Comparison of ENCODE assay signal across 29 cellular contexts in the genomic region with DNA sequence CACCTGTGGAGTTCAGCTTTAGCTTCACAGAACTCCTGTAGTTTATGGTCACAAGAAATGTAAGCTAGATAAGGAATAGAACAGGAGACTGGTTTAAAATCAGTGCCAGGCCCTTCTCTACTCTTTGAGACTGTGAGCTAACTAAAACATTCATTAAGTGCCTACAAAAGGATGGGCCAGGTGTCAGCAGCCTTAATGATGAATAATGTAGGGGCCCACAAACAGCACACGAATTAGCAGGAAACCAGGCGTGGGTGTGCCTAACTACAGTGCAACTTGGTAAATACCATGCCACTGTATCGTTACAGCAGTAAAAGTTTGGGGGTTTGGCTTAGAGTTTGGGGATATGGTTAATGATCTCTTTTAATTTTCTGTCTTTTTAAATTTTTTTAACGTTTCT. TPM values are rescaled to one million over a fixed set of nuclear protein-coding genes. Genes with fewer than 3 reads are reported as not detected.
DNase-seq lines count a peak whose midpoint lies in the region; ATAC-seq and TF ChIP-seq lines count a peak whose summit lies in the region.
"Had no signal": no experiment of that assay in that cellular context is flagged by ENCODE, and none has a peak within 500 bp of the region (broad histone marks: within the 10 kb centered on the region; RNA-seq: fewer than 3 reads in every experiment).

No MANE protein-coding gene starts in this region.

- no peaks in the 10 kb centered on the region for H3K36me3 ChIP-seq in Panc1 (ENCODE audit: control insufficient read depth, insufficient read depth, low read length)
- no peaks in the 10 kb centered on the region for H3K36me3 ChIP-seq in right atrium auricular region
- H3K36me3 ChIP-seq: gastroesophageal sphincter, SJSA1 had no signal

- CTCF ChIA-PET in Panc1 (lab: Charles Lee): interaction anchor here (0.6 to 1.1 kb wide), 2 partner anchors 30 to 40 kb away, joined by 3 to 4 read pairs; no protein-coding TSS in a partner anchor

- DNase-seq in NCI-H1417 (lab: John Stamatoyannopoulos, UW) (peak in 2 of 3 experiments; percentile 5 to 9), NCI-H1417 treated with DMSO at 0.1 percent for 48 hours (lab: John Stamatoyannopoulos, UW) (no peak), Panc1 (ENCODE audit: low read depth, low spot score) (no peak), right atrium auricular region (ENCODE audit: low spot score) (no peak), omental fat pad (ENCODE audit: low spot score) (no peak), SW 1271 (lab: John Stamatoyannopoulos, UW) (no peak), lower leg skin (ENCODE audit: low spot score in 2 of 2) (no peak), endothelial cell (ENCODE audit: low spot score) (no peak)
- DNase-seq: 8988T; activated CD4-positive, alpha-beta memory T cell treated with anti-CD3 and anti-CD28 coated beads, Interleukin-2, amount 10 ng/mL, durations not matched to agents 7 days and 5 days; activated CD8-positive, alpha-beta memory T cell treated with anti-CD3 and anti-CD28 coated beads, Interleukin-2, amount 50 U/mL, for 48 hours; activated naive CD4-positive, alpha-beta T cell treated with anti-CD3 and anti-CD28 coated beads, Interleukin-2, amount 50 U/mL, for 16 hours; cortex of kidney; EL; GM23248; Kasumi-1; MV-4-11; NCI-H187; NCI-H524; stimulated activated CD4-positive, alpha-beta T cell treated with anti-CD3 and anti-CD28 coated beads, Interleukin-12 subunit alpha, Interleukin-12 subunit beta, amount 100 ng/mL, for 4 hours; stimulated activated CD4-positive, alpha-beta T cell treated with anti-CD3 and anti-CD28 coated beads, Interleukin-4, amount 100 ng/mL, for 24 hours; substantia nigra had no signal

- peak overlapping the region; percentile 79 for H3K27ac ChIP-seq in Panc1 (ENCODE audit: low read length)
- peak overlapping the region; percentile 49 to 56 for H3K27ac ChIP-seq in right atrium auricular region
- H3K27ac ChIP-seq: GM23248, SJSA1 had no signal

- in situ Hi-C loops in Panc1 (cut with HindIII; ENCODE audit: low pct_unique_long_range_greater_than_20kb, low sequenced_read_pairs): no loop called here

- TF ChIP-seq CTCF in Panc1 (IDR thresholded peaks at IDR 0.05): no peak
- TF ChIP-seq CTCF in right atrium auricular region (IDR thresholded peaks at IDR 0.05): no peak
- no peak for TF ChIP-seq CTCF in omental fat pad (IDR thresholded peaks at IDR 0.05)
- TF ChIP-seq CTCF in lower leg skin (IDR thresholded peaks at IDR 0.05): no peak
- no peak for TF ChIP-seq CTCF in endothelial cell (IDR thresholded peaks at IDR 0.05; ENCODE audit: unreplicated experiment)

- no peaks in the 10 kb centered on the region for H3K27me3 Mint-ChIP-seq in endothelial cell (ENCODE audit: unreplicated experiment)
- H3K27me3 Mint-ChIP-seq: activated T-helper 17 cell treated with anti-CD3 and anti-CD28 coated beads, Interleukin-2, amount 50 U/mL, for 72 hours had no signal

- H3K27ac Mint-ChIP-seq in endothelial cell (ENCODE audit: unreplicated experiment): no peak overlapping the region
- H3K27ac Mint-ChIP-seq: activated CD4-positive, alpha-beta memory T cell treated with anti-CD3 and anti-CD28 coated beads, Interleukin-2, amount 10 ng/mL, durations not matched to agents 7 days and 5 days; activated T-helper 17 cell treated with anti-CD3 and anti-CD28 coated beads, Interleukin-2, amount 50 U/mL, for 72 hours; stimulated activated effector memory CD8-positive, alpha-beta T cell treated with anti-CD3 and anti-CD28 coated beads, Interleukin-12 subunit alpha, Interleukin-12 subunit beta, amount 100 ng/mL, for 72 hours had no signal

- BruUV-seq in Panc1 (replicated peaks; lab: Mats Ljungman, UMichigan): no TSS peak

- H3K9me3 Mint-ChIP-seq in endothelial cell (ENCODE audit: unreplicated experiment): no peaks in the 10 kb centered on the region
- H3K9me3 Mint-ChIP-seq: activated CD4-positive, alpha-beta memory T cell treated with anti-CD3 and anti-CD28 coated beads, Interleukin-2, amount 10 ng/mL, durations not matched to agents 7 days and 5 days; activated T-helper 17 cell treated with anti-CD3 and anti-CD28 coated beads, Interleukin-2, amount 50 U/mL, for 72 hours; stimulated activated effector memory CD8-positive, alpha-beta T cell treated with anti-CD3 and anti-CD28 coated beads, Interleukin-12 subunit alpha, Interleukin-12 subunit beta, amount 100 ng/mL, for 72 hours had no signal

- H3K27me3 ChIP-seq in Panc1 (ENCODE audit: control insufficient read depth, insufficient read depth, low read length): no peaks in the 10 kb centered on the region
- H3K27me3 ChIP-seq in right atrium auricular region: no peaks in the 10 kb centered on the region
- H3K27me3 ChIP-seq: gastroesophageal sphincter, SJSA1 had no signal

- 69 to 75% methylated on average over 4 of the region's 4 CpGs for WGBS in lower leg skin, 2 donors

- H3K9me3 ChIP-seq in Panc1 (ENCODE audit: control insufficient read depth, insufficient read depth, low read depth, low read length): no peaks in the 10 kb centered on the region
- H3K9me3 ChIP-seq in right atrium auricular region: no peaks in the 10 kb centered on the region
- H3K9me3 ChIP-seq: SJSA1 had no signal

- no peaks in the 10 kb centered on the region for H3K36me3 Mint-ChIP-seq in endothelial cell (ENCODE audit: low read depth, unreplicated experiment)
- H3K36me3 Mint-ChIP-seq: stimulated activated effector memory CD8-positive, alpha-beta T cell treated with anti-CD3 and anti-CD28 coated beads, Interleukin-12 subunit alpha, Interleukin-12 subunit beta, amount 100 ng/mL, for 72 hours had no signal

- intact Hi-C loops in Panc1 (cut with micrococcal nuclease; ENCODE audit: unreplicated experiment) (no loop called here), lower leg skin (cut with DNase I; ENCODE audit: low total_unique reads) (no loop called here)

- POLR2A ChIA-PET in Panc1 (lab: Charles Lee): interaction anchor here (0.6 kb wide), 1 partner anchor 1356 kb away, joined by 3 read pairs; no protein-coding TSS in a partner anchor

- no peak for TF ChIP-seq POLR2A in lower leg skin (IDR thresholded peaks at IDR 0.05)

- peaks cover 22% of the 10 kb centered on the region for H3K4me1 Mint-ChIP-seq in endothelial cell (ENCODE audit: unreplicated experiment)
- H3K4me1 Mint-ChIP-seq: activated CD4-positive, alpha-beta memory T cell treated with anti-CD3 and anti-CD28 coated beads, Interleukin-2, amount 10 ng/mL, durations not matched to agents 7 days and 5 days; activated T-helper 17 cell treated with anti-CD3 and anti-CD28 coated beads, Interleukin-2, amount 50 U/mL, for 72 hours; stimulated activated effector memory CD8-positive, alpha-beta T cell treated with anti-CD3 and anti-CD28 coated beads, Interleukin-12 subunit alpha, Interleukin-12 subunit beta, amount 100 ng/mL, for 72 hours had no signal

- ATAC-seq in Panc1 (no peak), omental fat pad (ENCODE audit: low FRiP score) (peak; percentile 68)
- ATAC-seq: activated CD4-positive, CD25-positive, alpha-beta regulatory T cell treated with anti-CD3 and anti-CD28 coated beads, Interleukin-2, amount 50 U/mL, for 24 hours; activated T-helper 17 cell treated with anti-CD3 and anti-CD28 coated beads, Interleukin-2, amount 50 U/mL, for 72 hours; gastroesophageal sphincter; sciatic nerve; stimulated activated effector memory CD8-positive, alpha-beta T cell treated with anti-CD3 and anti-CD28 coated beads, Interleukin-12 subunit alpha, Interleukin-12 subunit beta, amount 100 ng/mL, for 72 hours had no signal

- no peak overlapping the region for H3K4me3 Mint-ChIP-seq in endothelial cell (ENCODE audit: unreplicated experiment)
- H3K4me3 Mint-ChIP-seq: activated CD4-positive, alpha-beta memory T cell treated with anti-CD3 and anti-CD28 coated beads, Interleukin-2, amount 10 ng/mL, durations not matched to agents 7 days and 5 days; activated T-helper 17 cell treated with anti-CD3 and anti-CD28 coated beads, Interleukin-2, amount 50 U/mL, for 72 hours; stimulated activated effector memory CD8-positive, alpha-beta T cell treated with anti-CD3 and anti-CD28 coated beads, Interleukin-12 subunit alpha, Interleukin-12 subunit beta, amount 100 ng/mL, for 72 hours had no signal

- H3K4me3 ChIP-seq in Panc1 (ENCODE audit: low read depth in 2 of 2, low read length in 2 of 2) (no peak overlapping the region), right atrium auricular region (no peak overlapping the region), lower leg skin (ENCODE audit: low read depth, poor library complexity, severe bottlenecking) (no peak overlapping the region)
- H3K4me3 ChIP-seq: gastroesophageal sphincter, GM23248, lung, SJSA1 had no signal

- peaks cover 74% of the 10 kb centered on the region for H3K4me1 ChIP-seq in Panc1 (ENCODE audit: control insufficient read depth, insufficient read depth, low read length)
- H3K4me1 ChIP-seq in right atrium auricular region: peaks cover 0 to 59% of the 10 kb centered on the region in 2 donors

RNA-seq across cellular contexts. Expression of a gene that starts 6.1 kb away (rescaled TPM):
- 274 TPM for total RNA-seq in Panc1 (2021; ENCODE audit: unreplicated experiment)
- 97.4 TPM for polyA plus RNA-seq in Panc1 (2012; ENCODE audit: insufficient read length)
- total RNA-seq in right atrium auricular region: 100 to 1,000 TPM; 359 to 404 TPM
- 100 to 1,000 TPM; 122 to 257 (median 138) TPM for total RNA-seq in omental fat pad
- total RNA-seq in lower leg skin: 100 to 1,000 TPM; 171 to 258 (median 209) TPM
- total RNA-seq in endothelial cell (ENCODE audit: unreplicated experiment): 55.9 TPM

Comparison
In these comparisons a context has a peak if more than half of its experiments do, and no peak if none do; other contexts are left out.
1. DNase-seq: peak in NCI-H1417 (2 of 3); none in NCI-H1417 treated with DMSO at 0.1 percent for 48 hours (single experiment), Panc1 (single experiment), right atrium auricular region (single experiment), omental fat pad (single experiment), SW 1271 (0 of 2), lower leg skin (0 of 2) and endothelial cell (single experiment).